ENCODE assay signal across 21 cellular contexts in genomic region chr5:55645304-55645703, GRCh38.
DNase-seq lines count a peak whose midpoint lies in the region; ATAC-seq, FAIRE-seq and TF ChIP-seq lines count a peak whose summit lies in the region.
"Had no signal": no experiment of that assay in that cellular context is flagged by ENCODE, and none has a peak within 500 bp of the region (broad histone marks: within the 10 kb centered on the region; RNA-seq: fewer than 3 reads in every experiment).

No MANE protein-coding gene starts in this region.

- no peak overlapping the region for H3K9ac ChIP-seq in GM23248

- no peak for FAIRE-seq in D721Med (lab: Jason Lieb, UNC)
- FAIRE-seq: GM12878, GM19239, H54 had no signal

- no peaks in the 10 kb centered on the region for H4K20me1 ChIP-seq in GM23248 (ENCODE audit: insufficient read depth)

- intact Hi-C loops in sigmoid colon (cut with DNase I): no loop called here

- peak overlapping the region; percentile 11; the same call in 1 of the 2 replicates for H3K27ac ChIP-seq in GM23248
- H3K27ac ChIP-seq in SJSA1: peak overlapping the region; percentile 7; the same call in 1 of the 2 replicates
- H3K27ac ChIP-seq in sigmoid colon: peak overlapping the region in 3 of 4 donors; percentile 54 to 77 (median 65)
- H3K27ac ChIP-seq: esophagus squamous epithelium had no signal

- H3K79me2 ChIP-seq in GM23248 (ENCODE audit: insufficient read depth): no peaks in the 10 kb centered on the region

- no peak overlapping the region for H2AFZ ChIP-seq in GM23248

- H3F3A ChIP-seq in GM23248 (ENCODE audit: insufficient read depth): no peaks in the 10 kb centered on the region

- ATAC-seq in SK-N-SH treated with all-trans-retinoic acid at 6 μM for 48 hours: no peak
- ATAC-seq in GM19397 (IDR thresholded peaks at IDR 0.05; ENCODE audit: unreplicated experiment): no peak
- ATAC-seq: GM12878 had no signal

- H3K4me1 ChIP-seq in GM23248 (ENCODE audit: insufficient read depth) (peaks cover 12% of the 10 kb centered on the region; the same call in 1 of the 2 replicates), SJSA1 (replicated peaks) (peaks cover 12% of the 10 kb centered on the region), sigmoid colon (peaks cover 0 to 21% (median 10%) of the 10 kb centered on the region in 4 donors)

- TF ChIP-seq POLR2A in sigmoid colon (IDR thresholded peaks at IDR 0.05): no peak

- H3K4me2 ChIP-seq in GM23248 (ENCODE audit: unreplicated experiment): no peak overlapping the region

- in situ Hi-C loops in GM23248 (cut with MboI): no loop called here

- 69 to 71% methylated on average over 3 of the region's 3 CpGs for WGBS in GM23248 (ENCODE audit: low coverage in 1 of 2, low lambda C conversion rate in 2 of 2, missing lambda C conversion rate in 2 of 2), 2 experiments
- WGBS in sigmoid colon, 2 donors: 88 to 89% methylated on average over 3 of the region's 3 CpGs

- no peaks in the 10 kb centered on the region for H3K9me2 ChIP-seq in GM23248 (ENCODE audit: insufficient read depth)

- no peak overlapping the region for H3K4me3 ChIP-seq in GM23248
- no peak overlapping the region for H3K4me3 ChIP-seq in SJSA1
- no peak overlapping the region for H3K4me3 ChIP-seq in epithelial cell of esophagus (ENCODE audit: low read length)
- H3K4me3 ChIP-seq in sigmoid colon: no peak overlapping the region
- H3K4me3 ChIP-seq: esophagus squamous epithelium, GM12878 had no signal

- TF ChIP-seq CTCF in epithelial cell of esophagus (IDR thresholded peaks at IDR 0.05; ENCODE audit: insufficient read depth, low read depth, low read length, missing control alignments) (no peak), sigmoid colon (IDR thresholded peaks at IDR 0.05) (no peak), D721Med (IDR thresholded peaks at IDR 0.05; ENCODE audit: insufficient read depth, missing control alignments) (no peak)

- H3K27me3 ChIP-seq in GM23248 (replicated peaks; ENCODE audit: insufficient read depth) (no peaks in the 10 kb centered on the region), SJSA1 (replicated peaks) (no peaks in the 10 kb centered on the region), sigmoid colon (no peaks in the 10 kb centered on the region)
- H3K27me3 ChIP-seq: esophagus squamous epithelium had no signal

- H3K36me3 ChIP-seq in GM23248 (ENCODE audit: low read depth) (peaks cover 21% of the 10 kb centered on the region; the same call in 1 of the 2 replicates), SJSA1 (no peaks in the 10 kb centered on the region), sigmoid colon (no peaks in the 10 kb centered on the region)

- no peak for TF ChIP-seq EP300 in sigmoid colon (IDR thresholded peaks at IDR 0.05)

- peak; percentile 54 for DNase-seq in GM23248
- peak; percentile 47 to 61 for DNase-seq in SJSA1 (ENCODE audit: low read depth in 1 of 2, low spot score in 2 of 2)
- DNase-seq in epithelial cell of esophagus (ENCODE audit: low read depth): peak; percentile 46
- DNase-seq in sigmoid colon: no peak
- DNase-seq in MV-4-11 (lab: John Stamatoyannopoulos, UW): no peak
- no peak for DNase-seq in D721Med (ENCODE audit: insufficient read length, low spot score)
- DNase-seq: activated CD4-positive, CD25-positive, alpha-beta regulatory T cell treated with anti-CD3 and anti-CD28 coated beads, Interleukin-2, amount 50 U/mL, for 72 hours; activated CD8-positive, alpha-beta memory T cell treated with anti-CD3 and anti-CD28 coated beads for 24 hours; activated naive CD4-positive, alpha-beta T cell treated with anti-CD3 and anti-CD28 coated beads, Interleukin-2, amount 50 U/mL, for 16 hours; activated T-cell treated with anti-CD3 and anti-CD28 coated beads, Interleukin-2, amount 50 U/mL, for 48 hours; C1 segment of cervical spinal cord; esophagus squamous epithelium; NCI-H1436 treated with DMSO at 0.1 percent for 48 hours; NCI-H2227 treated with DMSO at 0.1 percent for 48 hours; retina; RPMI8226 had no signal

- H3K9me3 ChIP-seq in GM23248 (ENCODE audit: low read depth) (no peaks in the 10 kb centered on the region), SJSA1 (replicated peaks) (no peaks in the 10 kb centered on the region), sigmoid colon (no peaks in the 10 kb centered on the region)
- H3K9me3 ChIP-seq: esophagus squamous epithelium had no signal

TF ChIP-seq in SK-N-SH treated with all-trans-retinoic acid at 6 μM for 48 hours, 23 proteins besides CTCF, POLR2A, EP300 and RAD21:
- TF ChIP-seq SNAI2 (CRISPR knock-in tag; IDR thresholded peaks at IDR 0.05) (no peak), ZNF70 (CRISPR knock-in tag; IDR thresholded peaks at IDR 0.05) (no peak), ISL1 (CRISPR knock-in tag; IDR thresholded peaks at IDR 0.05) (no peak), CREB5 (CRISPR knock-in tag; IDR thresholded peaks at IDR 0.05; ENCODE audit: low read depth) (no peak), ZNF8 (CRISPR knock-in tag; IDR thresholded peaks at IDR 0.05) (no peak), TOX (CRISPR knock-in tag; IDR thresholded peaks at IDR 0.05; ENCODE audit: borderline replicate concordance) (no peak), TCF4 (CRISPR knock-in tag; IDR thresholded peaks at IDR 0.05; ENCODE audit: borderline replicate concordance) (no peak)
- TF ChIP-seq, protein P1, sequence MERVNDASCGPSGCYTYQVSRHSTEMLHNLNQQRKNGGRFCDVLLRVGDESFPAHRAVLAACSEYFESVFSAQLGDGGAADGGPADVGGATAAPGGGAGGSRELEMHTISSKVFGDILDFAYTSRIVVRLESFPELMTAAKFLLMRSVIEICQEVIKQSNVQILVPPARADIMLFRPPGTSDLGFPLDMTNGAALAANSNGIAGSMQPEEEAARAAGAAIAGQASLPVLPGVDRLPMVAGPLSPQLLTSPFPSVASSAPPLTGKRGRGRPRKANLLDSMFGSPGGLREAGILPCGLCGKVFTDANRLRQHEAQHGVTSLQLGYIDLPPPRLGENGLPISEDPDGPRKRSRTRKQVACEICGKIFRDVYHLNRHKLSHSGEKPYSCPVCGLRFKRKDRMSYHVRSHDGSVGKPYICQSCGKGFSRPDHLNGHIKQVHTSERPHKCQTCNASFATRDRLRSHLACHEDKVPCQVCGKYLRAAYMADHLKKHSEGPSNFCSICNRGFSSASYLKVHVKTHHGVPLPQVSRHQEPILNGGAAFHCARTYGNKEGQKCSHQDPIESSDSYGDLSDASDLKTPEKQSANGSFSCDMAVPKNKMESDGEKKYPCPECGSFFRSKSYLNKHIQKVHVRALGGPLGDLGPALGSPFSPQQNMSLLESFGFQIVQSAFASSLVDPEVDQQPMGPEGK (CRISPR knock-in tag; IDR thresholded peaks at IDR 0.05; ENCODE audit: borderline replicate concordance): no peak

Comparison
In these comparisons a context has a peak if more than half of its experiments do, and no peak if none do; other contexts are left out.
1. DNase-seq: peak in GM23248 (single experiment), SJSA1 (2 of 2) and epithelial cell of esophagus (single experiment); none in sigmoid colon (single experiment), MV-4-11 (single experiment) and D721Med (single experiment).
2. H3K27ac ChIP-seq: peak in every context shown above with its lines; median percentile 65 in sigmoid colon; 11 in GM23248; 7 in SJSA1.